In the genomic region with DNA sequence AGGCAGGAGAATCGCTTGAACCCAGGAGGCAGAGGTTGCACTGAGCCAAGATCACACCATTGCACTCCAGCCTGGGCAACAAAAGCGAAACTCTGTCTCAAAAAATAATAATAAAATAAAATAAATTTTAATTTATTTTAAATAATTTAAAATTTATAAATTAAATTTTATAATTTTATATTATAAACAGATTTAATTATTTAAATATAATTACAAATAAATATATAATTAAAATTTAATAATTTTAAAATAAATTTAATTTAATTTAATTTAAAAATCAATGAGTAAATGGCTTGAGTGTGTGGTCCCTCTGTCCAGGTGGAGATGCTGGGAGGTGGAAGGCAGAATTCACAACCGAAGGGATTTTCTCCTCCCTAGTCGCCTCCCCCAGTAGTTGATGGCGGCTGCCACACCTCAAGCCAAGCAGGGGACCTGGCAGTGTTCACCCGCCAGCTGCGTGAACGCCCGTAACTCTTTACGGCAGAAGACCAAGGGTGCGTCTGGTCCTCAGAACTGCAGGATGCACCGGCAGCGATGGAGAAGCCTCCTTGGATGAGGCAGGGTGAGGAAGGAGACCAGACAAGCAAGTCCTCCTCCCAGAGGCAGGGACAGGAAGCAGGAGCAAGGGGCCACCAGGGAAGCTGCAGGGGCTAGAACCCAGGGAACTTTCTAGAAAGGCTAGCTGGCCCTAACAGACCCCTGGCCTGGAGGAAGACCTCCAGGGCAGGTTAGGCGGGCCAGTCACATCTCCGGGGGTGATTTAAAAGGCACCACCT, we compare ENCODE assay signal across 1 cellular context.
TF ChIP-seq lines count a peak whose summit lies in the region.

No MANE protein-coding gene starts in this region.

TF ChIP-seq in IMR-90, 13 proteins besides CTCF, POLR2A, EP300 and RAD21:
- TF ChIP-seq CEBPB (IDR thresholded peaks at IDR 0.05; ENCODE audit: low read depth, low read length): no peak
- TF ChIP-seq, protein P1, sequence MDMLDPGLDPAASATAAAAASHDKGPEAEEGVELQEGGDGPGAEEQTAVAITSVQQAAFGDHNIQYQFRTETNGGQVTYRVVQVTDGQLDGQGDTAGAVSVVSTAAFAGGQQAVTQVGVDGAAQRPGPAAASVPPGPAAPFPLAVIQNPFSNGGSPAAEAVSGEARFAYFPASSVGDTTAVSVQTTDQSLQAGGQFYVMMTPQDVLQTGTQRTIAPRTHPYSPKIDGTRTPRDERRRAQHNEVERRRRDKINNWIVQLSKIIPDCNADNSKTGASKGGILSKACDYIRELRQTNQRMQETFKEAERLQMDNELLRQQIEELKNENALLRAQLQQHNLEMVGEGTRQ (IDR thresholded peaks at IDR 0.05; ENCODE audit: low read depth, low read length): no peak
- no peak for TF ChIP-seq RFX5 (IDR thresholded peaks at IDR 0.05; ENCODE audit: low read depth, low read length)
- no peak for TF ChIP-seq BHLHE40 (IDR thresholded peaks at IDR 0.05; ENCODE audit: low read depth, low read length)
- no peak for TF ChIP-seq MAFK (IDR thresholded peaks at IDR 0.05; ENCODE audit: low read depth, low read length)
- TF ChIP-seq FOS (IDR thresholded peaks at IDR 0.05; ENCODE audit: low read depth, low read length): no peak
- no peak for TF ChIP-seq CHD1 (IDR thresholded peaks at IDR 0.05; ENCODE audit: low read depth, low read length)
- TF ChIP-seq, protein P2, sequence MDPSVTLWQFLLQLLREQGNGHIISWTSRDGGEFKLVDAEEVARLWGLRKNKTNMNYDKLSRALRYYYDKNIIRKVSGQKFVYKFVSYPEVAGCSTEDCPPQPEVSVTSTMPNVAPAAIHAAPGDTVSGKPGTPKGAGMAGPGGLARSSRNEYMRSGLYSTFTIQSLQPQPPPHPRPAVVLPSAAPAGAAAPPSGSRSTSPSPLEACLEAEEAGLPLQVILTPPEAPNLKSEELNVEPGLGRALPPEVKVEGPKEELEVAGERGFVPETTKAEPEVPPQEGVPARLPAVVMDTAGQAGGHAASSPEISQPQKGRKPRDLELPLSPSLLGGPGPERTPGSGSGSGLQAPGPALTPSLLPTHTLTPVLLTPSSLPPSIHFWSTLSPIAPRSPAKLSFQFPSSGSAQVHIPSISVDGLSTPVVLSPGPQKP (IDR thresholded peaks at IDR 0.05; ENCODE audit: borderline replicate concordance, low read depth, low read length): no peak
- no peak for TF ChIP-seq NFE2L2 (IDR thresholded peaks at IDR 0.05; ENCODE audit: low read depth, low read length)
- TF ChIP-seq MXI1 (IDR thresholded peaks at IDR 0.05; ENCODE audit: borderline replicate concordance, low read depth, low read length): no peak
- TF ChIP-seq SMC3 (IDR thresholded peaks at IDR 0.05; ENCODE audit: low read depth, low read length): no peak
- TF ChIP-seq MAZ (IDR thresholded peaks at IDR 0.05; ENCODE audit: borderline replicate concordance, low read depth, low read length): no peak
- TF ChIP-seq RCOR1 (IDR thresholded peaks at IDR 0.05; ENCODE audit: insufficient replicate concordance, low read length): no peak
